9 cellular contexts compared by ENCODE assay signal in genomic region chr19:13840751-13841338, GRCh38. TPM values are rescaled to one million over a fixed set of nuclear protein-coding genes. Genes with fewer than 3 reads are reported as not detected.
A peak's percentile ranks its signal among the peaks of the same experiment; 100 is the strongest.
DNase-seq lines count a peak whose midpoint lies in the region; ATAC-seq and TF ChIP-seq lines count a peak whose summit lies in the region.
"Had no signal": no experiment of that assay in that cellular context is flagged by ENCODE, and none has a peak within 500 bp of the region (broad histone marks: within the 10 kb centered on the region; RNA-seq: fewer than 3 reads in every experiment).

No MANE protein-coding gene starts in this region.

- H3K4me1 ChIP-seq in Karpas-422 (ENCODE audit: low read length), result peaks cover 39% of the 10 kb centered on the region
- H3K4me1 ChIP-seq in naive thymus-derived CD4-positive, alpha-beta T cell (ENCODE audit: control insufficient read depth in 2 of 2, insufficient read depth in 2 of 2, low read length in 2 of 2), result peaks cover 73 to 82% of the 10 kb centered on the region in 2 donors

- no peaks in the 10 kb centered on the region for H3K27me3 ChIP-seq in Karpas-422 (ENCODE audit: low read length)
- no peaks in the 10 kb centered on the region for H3K27me3 ChIP-seq in naive thymus-derived CD4-positive, alpha-beta T cell (ENCODE audit: control insufficient read depth in 2 of 2, insufficient read depth in 2 of 2, low read length in 2 of 2)

- peak overlapping the region; percentile 72; the same call in 1 of the 2 replicates for H3K9ac ChIP-seq in Karpas-422 (ENCODE audit: low read length)

- H3K4me2 ChIP-seq in Karpas-422 (ENCODE audit: low read depth, low read length, poor library complexity, severe bottlenecking), result peak overlapping the region; percentile 75

- no peaks in the 10 kb centered on the region for H3K9me2 ChIP-seq in Karpas-422 (replicated peaks; ENCODE audit: insufficient read depth, low read length)

- H3K36me3 Mint-ChIP-seq in naive thymus-derived CD4-positive, alpha-beta T cell, result peaks cover 0 to 19% (median 0%) of the 10 kb centered on the region in 5 donors

- no peaks in the 10 kb centered on the region for H3K27me3 Mint-ChIP-seq in naive thymus-derived CD4-positive, alpha-beta T cell

- no peak for TF ChIP-seq CTCF in AG09309 (IDR thresholded peaks at IDR 0.05; ENCODE audit: control insufficient read depth, insufficient read depth, low read depth, low read length, missing control alignments)

- intact Hi-C loops in naive thymus-derived CD4-positive, alpha-beta T cell (cut with micrococcal nuclease), result loop anchor here in 1 of 2 donors (10.0 kb wide), 1 partner anchor 684 kb away; the partner anchor contains the start of gene TECR

- H2AFZ ChIP-seq in Karpas-422 (ENCODE audit: low read length), result no peak overlapping the region

- H3K27ac ChIP-seq in Karpas-422 (ENCODE audit: low read length) (no peak overlapping the region), cingulate gyrus (ENCODE audit: low read depth, low read length) (peak overlapping the region; percentile 87)
- H3K27ac ChIP-seq in naive thymus-derived CD4-positive, alpha-beta T cell (ENCODE audit: low read depth, low read length), result peak overlapping the region; percentile 91

- POLR2A ChIA-PET in naive thymus-derived CD4-positive, alpha-beta T cell (lab: Charles Lee), result interaction anchor here (0.8 to 1.5 kb wide), 4 partner anchors 8 to 66 kb away, joined by 4 to 6 read pairs (median 4); partner anchors contain the start of gene C19orf53

- no peaks in the 10 kb centered on the region for H3K9me3 Mint-ChIP-seq in naive thymus-derived CD4-positive, alpha-beta T cell

- peak overlapping the region; percentile 82 to 96 (median 91) for H3K4me3 Mint-ChIP-seq in naive thymus-derived CD4-positive, alpha-beta T cell

- no peaks in the 10 kb centered on the region for H3K36me3 ChIP-seq in Karpas-422 (ENCODE audit: insufficient read depth, low read length)
- no peaks in the 10 kb centered on the region for H3K36me3 ChIP-seq in naive thymus-derived CD4-positive, alpha-beta T cell (ENCODE audit: control insufficient read depth in 2 of 3, insufficient read depth in 3 of 3, low read length in 3 of 3)

- peak overlapping the region; percentile 93 to 98 (median 95) for H3K27ac Mint-ChIP-seq in naive thymus-derived CD4-positive, alpha-beta T cell

- H4K20me1 ChIP-seq in Karpas-422 (ENCODE audit: insufficient read depth, low read depth, low read length), result no peaks in the 10 kb centered on the region

- H3K9me3 ChIP-seq in Karpas-422 (ENCODE audit: low read length), result no peaks in the 10 kb centered on the region
- no peaks in the 10 kb centered on the region for H3K9me3 ChIP-seq in naive thymus-derived CD4-positive, alpha-beta T cell (ENCODE audit: control insufficient read depth in 2 of 3, low read length in 3 of 3)

- no peaks in the 10 kb centered on the region for H3K79me2 ChIP-seq in Karpas-422 (ENCODE audit: low read length)

- DNase-seq in AG09309 (ENCODE audit: low read depth), result no peak
- no peak for DNase-seq in Karpas-422
- DNase-seq in naive thymus-derived CD4-positive, alpha-beta T cell, result no peak
- no peak for DNase-seq in Kasumi-1 (lab: John Stamatoyannopoulos, UW)
- DNase-seq in A172 (ENCODE audit: low spot score), result no peak
- no peak for DNase-seq in NCI-H1417 treated with DMSO at 0.1 percent for 48 hours (lab: John Stamatoyannopoulos, UW)
- DNase-seq: effector CD8-positive, alpha-beta T cell had no signal

- CTCF ChIA-PET in naive thymus-derived CD4-positive, alpha-beta T cell (lab: Charles Lee), result no interaction called here

- ATAC-seq in naive thymus-derived CD4-positive, alpha-beta T cell, result no peak
- ATAC-seq in HG03135 (IDR thresholded peaks at IDR 0.05; ENCODE audit: unreplicated experiment), result no peak

- peaks cover 23 to 88% (median 66%) of the 10 kb centered on the region in 7 donors for H3K4me1 Mint-ChIP-seq in naive thymus-derived CD4-positive, alpha-beta T cell

- H3K4me3 ChIP-seq in AG09309 (ENCODE audit: control insufficient read depth, low read depth, low read length) (peak overlapping the region; percentile 92), Karpas-422 (ENCODE audit: low read length) (no peak overlapping the region)
- peak overlapping the region; percentile 50 for H3K4me3 ChIP-seq in naive thymus-derived CD4-positive, alpha-beta T cell (ENCODE audit: low read length)

RNA-seq across cellular contexts. Expression of gene NANOS3, which starts 36.1 kb away (rescaled TPM):
- not detected in 2 replicates for total RNA-seq in Karpas-422 (2014; rRNA removed; shearing (Covaris generic); ENCODE audit: low replicate concordance)
- total RNA-seq in naive thymus-derived CD4-positive, alpha-beta T cell, result 1 to 10 TPM in 2 of 5 experiments, not detected in 3; 1.3 to 3.4 TPM
- polyA plus RNA-seq in naive thymus-derived CD4-positive, alpha-beta T cell, result not detected
- total RNA-seq in A172 (2014; rRNA removed; shearing (Covaris generic)), result not detected in 2 replicates

RNA-seq across cellular contexts. Expression of gene ZSWIM4, which starts 45.6 kb away (rescaled TPM):
- total RNA-seq in Karpas-422 (2014; rRNA removed; shearing (Covaris generic); ENCODE audit: low replicate concordance), result 6.8 and 7.3 TPM in 2 replicates
- total RNA-seq in naive thymus-derived CD4-positive, alpha-beta T cell, result 1 to 10 TPM; 4.8 to 7.8 (median 5.9) TPM
- 1 to 10 TPM in 1 of 2 donors, under 1 TPM in 1; 0.73 to 1.6 TPM for polyA plus RNA-seq in naive thymus-derived CD4-positive, alpha-beta T cell
- 4.5 and 6.8 TPM in 2 replicates for total RNA-seq in A172 (2014; rRNA removed; shearing (Covaris generic))
